ENCODE assay signal across 8 cellular contexts in the genomic region with DNA sequence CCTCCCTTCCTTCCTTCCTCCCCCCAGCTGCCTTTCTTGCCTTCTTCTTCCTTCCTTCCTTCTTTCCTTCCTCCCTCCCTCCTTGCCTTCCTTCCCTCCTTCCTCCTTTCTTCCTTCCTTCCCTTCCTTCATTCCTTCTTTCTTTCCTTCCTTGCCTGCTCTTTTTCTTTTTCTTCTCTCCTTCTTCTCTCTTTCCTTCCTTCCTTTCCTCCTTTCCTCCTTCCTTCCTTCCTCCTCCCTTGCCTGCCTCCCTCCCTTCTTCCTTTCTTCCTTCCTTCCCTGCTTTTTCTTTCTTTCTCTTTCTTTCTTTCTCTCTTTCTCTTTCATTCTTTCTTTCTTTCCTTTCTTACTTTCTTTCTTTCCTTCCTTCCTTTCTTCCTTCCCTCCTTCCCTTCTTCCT.
"Had no signal": no experiment of that assay in that cellular context is flagged by ENCODE, and none has a peak within 500 bp of the region (broad histone marks: within the 10 kb centered on the region; RNA-seq: fewer than 3 reads in every experiment).

No MANE protein-coding gene starts in this region.

- H3K4me3 ChIP-seq: GM12878 had no signal

- FAIRE-seq: G401.6, GM12878, GM12891, GM12892, GM18507, GM19239 had no signal

- DNase-seq: GDM1, GF-D8 had no signal

- ATAC-seq: GM12878 had no signal
